ENCODE assay signal across 3 cellular contexts in genomic region chr10:8911032-8911431, GRCh38.
"Had no signal": no experiment of that assay in that cellular context is flagged by ENCODE, and none has a peak within 500 bp of the region (broad histone marks: within the 10 kb centered on the region; RNA-seq: fewer than 3 reads in every experiment).

No MANE protein-coding gene starts in this region.

- H3K27ac ChIP-seq: GM23248 had no signal

- ATAC-seq: GM23338, HCT116 had no signal
